ENCODE assay signal across 8 cellular contexts in the genomic region with DNA sequence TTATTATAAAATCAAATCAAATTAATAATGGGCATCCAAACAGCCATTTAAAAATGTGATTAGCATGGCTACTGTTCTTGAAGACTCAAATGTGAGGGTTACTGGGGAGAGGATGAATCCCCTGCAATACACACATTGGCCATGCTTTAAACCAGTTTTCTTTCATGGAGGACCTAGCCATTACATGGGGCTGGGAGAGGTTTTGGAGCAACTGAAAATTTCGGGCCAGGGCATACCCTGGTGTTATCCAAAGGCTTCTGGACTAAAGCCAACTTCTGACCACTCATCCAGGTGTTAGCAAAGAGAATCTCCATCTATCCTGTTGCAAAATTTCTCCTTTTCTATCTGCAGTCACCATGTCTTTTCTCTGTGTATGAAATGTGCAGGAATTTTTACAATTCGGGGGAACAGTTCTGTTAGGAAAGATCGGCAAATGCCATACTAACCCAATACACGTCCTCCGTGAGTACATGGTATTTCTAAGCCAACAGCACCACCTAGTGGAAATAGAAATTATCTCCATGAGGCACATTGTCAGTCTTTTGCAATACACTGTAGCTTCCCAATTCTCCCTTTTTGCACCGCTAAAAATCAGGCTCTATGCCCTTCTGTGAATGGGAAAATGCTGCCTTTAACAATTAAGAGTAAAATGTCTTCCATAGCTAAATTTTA. TPM values are rescaled to one million over a fixed set of nuclear protein-coding genes. Genes with fewer than 3 reads are reported as not detected.
DNase-seq lines count a peak whose midpoint lies in the region; ATAC-seq and TF ChIP-seq lines count a peak whose summit lies in the region.

No MANE protein-coding gene starts in this region.

- no peak overlapping the region for H3K4me2 ChIP-seq in DND-41 (ENCODE audit: insufficient read depth, low read length)

- in situ Hi-C loops in ACHN (cut with HindIII; ENCODE audit: low pct_ligation_motif_present, low pct_unique_long_range_greater_than_20kb, low sequenced_read_pairs), result no loop called here

- no peak overlapping the region for H3K9ac ChIP-seq in DND-41 (ENCODE audit: low read depth, low read length)

- no peaks in the 10 kb centered on the region for H3K4me1 Mint-ChIP-seq in type B pancreatic cell (ENCODE audit: unreplicated experiment)

- intact Hi-C loops in adrenal gland (cut with DNase I), result loop anchor here (5.0 kb wide), 1 partner anchor 437 kb away; no protein-coding TSS in a partner anchor

- H2AFZ ChIP-seq in DND-41 (ENCODE audit: low read depth, low read length), result no peak overlapping the region

- no peaks in the 10 kb centered on the region for H4K20me1 ChIP-seq in DND-41 (ENCODE audit: insufficient read depth, low read length)

- TF ChIP-seq CTCF in DND-41 (IDR thresholded peaks at IDR 0.05; ENCODE audit: borderline replicate concordance, extremely low read depth, low read length, poor library complexity, severe bottlenecking), result peak; percentile 68
- TF ChIP-seq CTCF in adrenal gland (IDR thresholded peaks at IDR 0.05), result peak; percentile 55 to 81 (median 76)
- peak; percentile 68 for TF ChIP-seq CTCF in type B pancreatic cell (conservative IDR thresholded peaks at IDR 0.05)

- no peaks in the 10 kb centered on the region for H3K79me2 ChIP-seq in DND-41 (ENCODE audit: insufficient read depth, low read length)

- peaks cover 33% of the 10 kb centered on the region for H3K9me3 ChIP-seq in DND-41 (ENCODE audit: insufficient read depth, low read length, severe bottlenecking)
- peaks cover 0 to 6% (median 0%) of the 10 kb centered on the region in 3 donors for H3K9me3 ChIP-seq in adrenal gland (replicated peaks in 1 of 3)

- H3K36me3 ChIP-seq in DND-41 (ENCODE audit: insufficient read depth, low read length) (no peaks in the 10 kb centered on the region), adrenal gland (replicated peaks in 1 of 2) (no peaks in the 10 kb centered on the region)

- H3K27ac ChIP-seq in DND-41 (ENCODE audit: low read length) (no peak overlapping the region), adrenal gland (no peak overlapping the region)

- H3K4me3 ChIP-seq in DND-41 (ENCODE audit: low read depth in 1 of 2, low read length in 2 of 2) (no peak overlapping the region), adrenal gland (no peak overlapping the region)

- DNase-seq in ACHN (peak; percentile 74), DND-41 (peak; percentile 11), NCI-H1694 (lab: John Stamatoyannopoulos, UW) (peak; percentile 55), adrenal gland (peak in 3 of 7 donors; percentile 33 to 43 (median 43)), hippocampal formation (lab: John Stamatoyannopoulos, UW) (peak; percentile 1 to 34), type B pancreatic cell (ENCODE audit: extremely low spot score, unreplicated experiment) (no peak)

- WGBS in adrenal gland, 4 donors, result 16 to 25% (median 22%) methylated on average over 6 of the region's 6 CpGs

- H3K4me3 Mint-ChIP-seq in type B pancreatic cell, result no peak overlapping the region

- no peak overlapping the region for H3K27ac Mint-ChIP-seq in type B pancreatic cell

- H3K9me3 Mint-ChIP-seq in type B pancreatic cell, result peaks cover 38% of the 10 kb centered on the region

- H3K27me3 ChIP-seq in DND-41 (ENCODE audit: insufficient read depth, low read length, poor library complexity) (no peaks in the 10 kb centered on the region), adrenal gland (no peaks in the 10 kb centered on the region)

- ATAC-seq in DND-41 (ENCODE audit: insufficient read depth, low read depth), result no peak; the same call in 2 of the 3 replicates
- ATAC-seq in GM19455 (IDR thresholded peaks at IDR 0.05; ENCODE audit: unreplicated experiment), result no peak
- ATAC-seq in GM21360 (IDR thresholded peaks at IDR 0.05; ENCODE audit: unreplicated experiment), result no peak

- H3K4me1 ChIP-seq in DND-41 (ENCODE audit: insufficient read depth, low read length) (no peaks in the 10 kb centered on the region), adrenal gland (replicated peaks in 1 of 2) (no peaks in the 10 kb centered on the region)

- H3K36me3 Mint-ChIP-seq in type B pancreatic cell, result no peaks in the 10 kb centered on the region

- H3K27me3 Mint-ChIP-seq in type B pancreatic cell, result no peaks in the 10 kb centered on the region

- no peak for TF ChIP-seq POLR2A in adrenal gland (IDR thresholded peaks at IDR 0.05)

RNA-seq across cellular contexts. Expression of a gene that starts 47.0 kb away (rescaled TPM):
- total RNA-seq in adrenal gland (10 to 100 TPM in 4 of 8 donors, 1 to 10 TPM in 4; 2.8 to 15.7 (median 10.0) TPM), type B pancreatic cell (ENCODE audit: low replicate concordance) (6.3 and 11.8 TPM in 2 replicates)
- 10 to 100 TPM in 1 of 3 donors, 1 to 10 TPM in 2; 2.3 to 13.5 (median 3.5) TPM for polyA plus RNA-seq in adrenal gland

RNA-seq across cellular contexts. Expression of a gene that starts 56.0 kb away (rescaled TPM):
- total RNA-seq in adrenal gland (10 to 100 TPM; 13.8 to 51.5 (median 30.3) TPM), type B pancreatic cell (ENCODE audit: low replicate concordance) (5.5 and 15.9 TPM in 2 replicates)
- 10 to 100 TPM in 2 of 3 donors, 1 to 10 TPM in 1; 9.5 to 24.5 (median 13.4) TPM for polyA plus RNA-seq in adrenal gland
